Comparison of ENCODE assay signal across 1 cellular context in genomic region chr9:83299556-83299955, GRCh38.
TF ChIP-seq lines count a peak whose summit lies in the region.

No MANE protein-coding gene starts in this region.

TF ChIP-seq in SK-N-SH treated with all-trans-retinoic acid at 6 μM for 48 hours, 23 proteins besides CTCF, POLR2A, EP300 and RAD21 (continued from another document):
- TF ChIP-seq, protein P1, sequence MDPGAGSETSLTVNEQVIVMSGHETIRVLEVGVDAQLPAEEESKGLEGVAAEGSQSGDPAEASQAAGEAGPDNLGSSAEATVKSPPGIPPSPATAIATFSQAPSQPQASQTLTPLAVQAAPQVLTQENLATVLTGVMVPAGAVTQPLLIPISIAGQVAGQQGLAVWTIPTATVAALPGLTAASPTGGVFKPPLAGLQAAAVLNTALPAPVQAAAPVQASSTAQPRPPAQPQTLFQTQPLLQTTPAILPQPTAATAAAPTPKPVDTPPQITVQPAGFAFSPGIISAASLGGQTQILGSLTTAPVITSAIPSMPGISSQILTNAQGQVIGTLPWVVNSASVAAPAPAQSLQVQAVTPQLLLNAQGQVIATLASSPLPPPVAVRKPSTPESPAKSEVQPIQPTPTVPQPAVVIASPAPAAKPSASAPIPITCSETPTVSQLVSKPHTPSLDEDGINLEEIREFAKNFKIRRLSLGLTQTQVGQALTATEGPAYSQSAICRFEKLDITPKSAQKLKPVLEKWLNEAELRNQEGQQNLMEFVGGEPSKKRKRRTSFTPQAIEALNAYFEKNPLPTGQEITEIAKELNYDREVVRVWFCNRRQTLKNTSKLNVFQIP (CRISPR knock-in tag; IDR thresholded peaks at IDR 0.05; ENCODE audit: borderline replicate concordance, low read depth), result no peak
- TF ChIP-seq ZFP30 (CRISPR knock-in tag; IDR thresholded peaks at IDR 0.05), result no peak
